In the genomic region with DNA sequence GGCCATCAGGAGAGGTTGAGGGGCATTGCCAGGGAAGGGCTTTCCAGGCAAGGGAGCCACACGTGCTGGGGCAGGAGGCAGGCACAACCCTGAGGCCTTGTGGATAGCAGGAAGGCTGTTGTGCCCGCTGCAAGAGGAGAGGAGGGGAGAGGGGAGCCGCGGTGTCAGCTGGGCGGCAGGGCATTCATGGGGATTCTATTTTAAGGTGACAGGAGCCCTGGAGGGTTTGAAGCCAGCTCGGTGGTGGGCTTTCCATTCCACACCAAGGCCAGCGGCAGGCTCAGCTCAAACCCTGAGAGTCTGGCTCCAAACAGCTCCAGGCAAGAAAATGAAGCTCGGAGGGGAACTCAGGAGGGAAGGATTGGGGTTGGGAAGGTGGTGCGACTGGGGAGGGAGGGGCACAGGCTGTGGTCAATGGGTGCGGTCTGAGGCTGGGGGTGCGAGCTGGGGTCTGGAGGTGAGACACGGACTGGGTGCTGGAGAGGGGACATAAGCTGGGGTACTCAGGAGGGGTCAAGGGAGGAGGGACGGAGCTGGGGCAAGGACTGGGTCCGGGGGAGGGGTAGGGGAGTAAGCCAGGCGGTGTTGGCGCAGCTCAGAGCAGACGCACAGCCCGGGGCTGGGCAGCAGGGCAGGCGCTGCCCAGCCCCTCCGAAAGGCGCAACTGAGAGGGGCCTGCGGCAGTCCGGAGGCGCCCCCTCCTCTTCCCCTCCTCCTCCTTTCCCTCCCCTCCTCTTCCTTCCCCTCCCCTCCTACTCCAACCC, we compare ENCODE assay signal across 9 cellular contexts. TPM values are rescaled to one million over a fixed set of nuclear protein-coding genes. Genes with fewer than 3 reads are reported as not detected.
A peak's percentile ranks its signal among the peaks of the same experiment; 100 is the strongest.
DNase-seq lines count a peak whose midpoint lies in the region; ATAC-seq and TF ChIP-seq lines count a peak whose summit lies in the region.
"Had no signal": no experiment of that assay in that cellular context is flagged by ENCODE, and none has a peak within 500 bp of the region (broad histone marks: within the 10 kb centered on the region; RNA-seq: fewer than 3 reads in every experiment).

No MANE protein-coding gene starts in this region.

- H4K91ac ChIP-seq in mesenchymal stem cell (ENCODE audit: low read length): peak overlapping the region; percentile 89

- DNase-seq in activated T-cell treated with anti-CD3 and anti-CD28 coated beads, Interleukin-2, amount 50 U/mL, for 24 hours: peak; percentile 42
- DNase-seq in activated T-cell treated with anti-CD3 and anti-CD28 coated beads, Interleukin-2, amount 50 U/mL, for 48 hours: no peak
- DNase-seq in mesenchymal stem cell (no peak), upper lobe of left lung (peak in 1 of 2 donors; percentile 48)
- DNase-seq: DMS 273 treated with DMSO at 0.1 percent for 48 hours had no signal

- H3K4ac ChIP-seq in mesenchymal stem cell (ENCODE audit: low read depth in 1 of 2, low read length in 2 of 2): peak overlapping the region in 1 of 2 experiments; percentile 66

- H3K18ac ChIP-seq in mesenchymal stem cell (ENCODE audit: low read depth in 1 of 2, low read length in 2 of 2): peak overlapping the region; percentile 73 to 82

- H3K27me3 ChIP-seq in mesenchymal stem cell (ENCODE audit: control insufficient read depth in 1 of 2, insufficient read depth in 1 of 2, low read length in 2 of 2) (peaks cover 9 to 37% of the 10 kb centered on the region in 2 experiments), upper lobe of left lung (no peaks in the 10 kb centered on the region)

- 28% methylated on average over 14 of the region's 24 CpGs for WGBS in mesenchymal stem cell
- 31 to 38% methylated on average over 22 to 23 of the region's 24 CpGs for WGBS in upper lobe of left lung, 2 donors

- H3K36me3 ChIP-seq in mesenchymal stem cell (ENCODE audit: control insufficient read depth in 1 of 2, insufficient read depth in 2 of 2, low read depth in 1 of 2, low read length in 2 of 2) (no peaks in the 10 kb centered on the region), upper lobe of left lung (no peaks in the 10 kb centered on the region)

- peak overlapping the region; percentile 58 for H3K4me3 Mint-ChIP-seq in activated T-cell treated with anti-CD3 and anti-CD28 coated beads, Interleukin-2, amount 50 U/mL, for 24 hours
- H3K4me3 Mint-ChIP-seq in dendritic cell treated with granulocyte-macrophage colony-stimulating factor and Interleukin-4, amounts not matched to agents 40 ng/mL and 50 ng/mL, for 4 days: peak overlapping the region; percentile 79

- H2AK5ac ChIP-seq in mesenchymal stem cell (ENCODE audit: low read length, severe bottlenecking): no peak overlapping the region

- peak overlapping the region in 1 of 2 experiments; percentile 75 for H3K14ac ChIP-seq in mesenchymal stem cell (ENCODE audit: low read length in 2 of 2)

- H2BK15ac ChIP-seq in mesenchymal stem cell (ENCODE audit: low read depth, poor library complexity, severe bottlenecking): peak overlapping the region; percentile 76

- intact Hi-C loops in dendritic cell treated with granulocyte-macrophage colony-stimulating factor and Interleukin-4, amounts not matched to agents 40 ng/mL and 50 ng/mL, for 4 days (cut with micrococcal nuclease): loop anchor here (10.0 kb wide), 1 partner anchor 1022 kb away; a partner anchor contains a TSS

- H3K9me3 ChIP-seq in mesenchymal stem cell (ENCODE audit: control insufficient read depth, low read length): no peaks in the 10 kb centered on the region
- no peaks in the 10 kb centered on the region for H3K9me3 ChIP-seq in upper lobe of left lung

- H3K23ac ChIP-seq in mesenchymal stem cell (ENCODE audit: low read length in 2 of 2): peak overlapping the region in 1 of 2 experiments; percentile 53

- no peak for TF ChIP-seq CTCF in upper lobe of left lung (IDR thresholded peaks at IDR 0.05)

- H2BK5ac ChIP-seq in mesenchymal stem cell (ENCODE audit: low read depth, low read length, poor library complexity, severe bottlenecking): no peak overlapping the region

- H3K4me1 Mint-ChIP-seq in activated T-cell treated with anti-CD3 and anti-CD28 coated beads, Interleukin-2, amount 50 U/mL, for 24 hours (ENCODE audit: low read depth): peaks cover 10% of the 10 kb centered on the region
- H3K4me1 Mint-ChIP-seq in dendritic cell treated with granulocyte-macrophage colony-stimulating factor and Interleukin-4, amounts not matched to agents 40 ng/mL and 50 ng/mL, for 4 days (ENCODE audit: low read depth): peaks cover 17% of the 10 kb centered on the region

- peaks cover 4% of the 10 kb centered on the region for H3K27me3 Mint-ChIP-seq in activated T-cell treated with anti-CD3 and anti-CD28 coated beads, Interleukin-2, amount 50 U/mL, for 24 hours
- peaks cover 38% of the 10 kb centered on the region for H3K27me3 Mint-ChIP-seq in dendritic cell treated with granulocyte-macrophage colony-stimulating factor and Interleukin-4, amounts not matched to agents 40 ng/mL and 50 ng/mL, for 4 days

- peak overlapping the region; percentile 97 for H4K8ac ChIP-seq in mesenchymal stem cell (ENCODE audit: low read length)

- H3K4me1 ChIP-seq in mesenchymal stem cell (ENCODE audit: control insufficient read depth, insufficient read depth, low read depth, low read length): peaks cover 10% of the 10 kb centered on the region
- peaks cover 10 to 38% (median 28%) of the 10 kb centered on the region in 4 donors for H3K4me1 ChIP-seq in upper lobe of left lung

- H3K9me3 Mint-ChIP-seq in activated T-cell treated with anti-CD3 and anti-CD28 coated beads, Interleukin-2, amount 50 U/mL, for 24 hours: no peaks in the 10 kb centered on the region
- no peaks in the 10 kb centered on the region for H3K9me3 Mint-ChIP-seq in dendritic cell treated with granulocyte-macrophage colony-stimulating factor and Interleukin-4, amounts not matched to agents 40 ng/mL and 50 ng/mL, for 4 days

- no peaks in the 10 kb centered on the region for H3K36me3 Mint-ChIP-seq in activated T-cell treated with anti-CD3 and anti-CD28 coated beads, Interleukin-2, amount 50 U/mL, for 24 hours (ENCODE audit: low read depth)
- H3K36me3 Mint-ChIP-seq in dendritic cell treated with granulocyte-macrophage colony-stimulating factor and Interleukin-4, amounts not matched to agents 40 ng/mL and 50 ng/mL, for 4 days (ENCODE audit: low read depth): no peaks in the 10 kb centered on the region

- no peak overlapping the region for H3K27ac Mint-ChIP-seq in activated T-cell treated with anti-CD3 and anti-CD28 coated beads, Interleukin-2, amount 50 U/mL, for 24 hours
- H3K27ac Mint-ChIP-seq in dendritic cell treated with granulocyte-macrophage colony-stimulating factor and Interleukin-4, amounts not matched to agents 40 ng/mL and 50 ng/mL, for 4 days: peak overlapping the region; percentile 55

- no peak for TF ChIP-seq POLR2A in upper lobe of left lung (IDR thresholded peaks at IDR 0.05)
- no peak for TF ChIP-seq POLR2A in GM18505 (IDR thresholded peaks at IDR 0.05; ENCODE audit: borderline replicate concordance, extremely low read depth, insufficient read depth, insufficient read length)

- H3K4me2 ChIP-seq in mesenchymal stem cell (ENCODE audit: low read length, poor library complexity, severe bottlenecking): peak overlapping the region; percentile 70

- no peak overlapping the region for H3K9ac ChIP-seq in mesenchymal stem cell (ENCODE audit: low read length)

- no peak for TF ChIP-seq EP300 in upper lobe of left lung (IDR thresholded peaks at IDR 0.05)

- peak overlapping the region; percentile 38 to 59 for H2BK12ac ChIP-seq in mesenchymal stem cell (ENCODE audit: low read length in 2 of 2)

- H3K4me3 ChIP-seq in mesenchymal stem cell (ENCODE audit: insufficient read depth in 1 of 2, low read depth in 1 of 2, low read length in 2 of 2): peak overlapping the region; percentile 41 to 47
- peak overlapping the region in 3 of 4 donors; percentile 55 to 75 (median 59) for H3K4me3 ChIP-seq in upper lobe of left lung

- no peaks in the 10 kb centered on the region for H3K79me1 ChIP-seq in mesenchymal stem cell (replicated peaks; ENCODE audit: low read length, poor library complexity, severe bottlenecking)

- H3K27ac ChIP-seq in mesenchymal stem cell (ENCODE audit: low read length, poor library complexity, severe bottlenecking) (no peak overlapping the region), upper lobe of left lung (peak overlapping the region in 3 of 4 donors; percentile 30 to 79 (median 37))

- peak overlapping the region; percentile 62 for H2AFZ ChIP-seq in mesenchymal stem cell (ENCODE audit: low read depth, low read length)

- peak overlapping the region; percentile 73 for H2BK120ac ChIP-seq in mesenchymal stem cell (ENCODE audit: low read depth, low read length)

- peak in 1 of 2 donors; percentile 8 for ATAC-seq in upper lobe of left lung (ENCODE audit: low FRiP score in 2 of 2)
- ATAC-seq in GM18505 (IDR thresholded peaks at IDR 0.05; ENCODE audit: unreplicated experiment): no peak
- no peak for ATAC-seq in GM21381 (IDR thresholded peaks at IDR 0.05; ENCODE audit: unreplicated experiment)
- no peak for ATAC-seq in HG02678 (IDR thresholded peaks at IDR 0.05; ENCODE audit: unreplicated experiment)

RNA-seq across cellular contexts. Expression of a gene that starts 43.4 kb away (rescaled TPM):
- 21.1 TPM for polyA plus RNA-seq in mesenchymal stem cell (2013, experiment 1 of 2)
- polyA plus RNA-seq in mesenchymal stem cell (2013, experiment 2 of 2): 20.9 TPM
- 10 to 100 TPM; 16.8 to 44.4 (median 40.3) TPM for total RNA-seq in upper lobe of left lung

RNA-seq across cellular contexts. Expression of a gene that starts 51.1 kb away (rescaled TPM):
- 5.5 TPM for polyA plus RNA-seq in mesenchymal stem cell (2013, experiment 1 of 2)
- 5.5 TPM for polyA plus RNA-seq in mesenchymal stem cell (2013, experiment 2 of 2)
- total RNA-seq in upper lobe of left lung: 10 to 100 TPM in 3 of 6 donors, 1 to 10 TPM in 3; 6.1 to 14.7 (median 10.1) TPM
